In genomic region chr1:29251164-29252130, GRCh38 we compare ENCODE assay signal across 20 cellular contexts.
"Had no signal": no experiment of that assay in that cellular context is flagged by ENCODE, and none has a peak within 500 bp of the region (broad histone marks: within the 10 kb centered on the region; RNA-seq: fewer than 3 reads in every experiment).

No MANE protein-coding gene starts in this region.

- DNase-seq: activated CD4-positive, alpha-beta T cell treated with anti-CD3 and anti-CD28 coated beads for 1 hour; activated CD8-positive, alpha-beta memory T cell treated with anti-CD3 and anti-CD28 coated beads for 24 hours; activated effector memory CD4-positive, alpha-beta T cell treated with anti-CD3 and anti-CD28 coated beads, Interleukin-2, amount 50 U/mL, for 16 hours; activated T-cell treated with anti-CD3 and anti-CD28 coated beads, Interleukin-2, amount 50 U/mL, for 72 hours; effector memory CD8-positive, alpha-beta T cell; foreskin fibroblast; nephron progenitor cell; stimulated activated CD4-positive, alpha-beta T cell treated with anti-CD3 and anti-CD28 coated beads, Interleukin-4, amount 100 ng/mL, for 1 hour; stimulated activated naive CD8-positive, alpha-beta T cell treated with anti-CD3 and anti-CD28 coated beads, Interleukin-15, amount 100 ng/mL, for 72 hours; T-helper 2 cell; upper lobe of left lung had no signal

- H3K4me1 ChIP-seq: prostate gland, right atrium auricular region, suprapubic skin had no signal

- ATAC-seq: activated T-cell treated with anti-CD3 and anti-CD28 coated beads, Interleukin-2, amount 50 U/mL, for 72 hours; effector memory CD8-positive, alpha-beta T cell; stimulated activated naive CD8-positive, alpha-beta T cell treated with anti-CD3 and anti-CD28 coated beads, Interleukin-15, amount 100 ng/mL, for 72 hours had no signal

- H3K27ac Mint-ChIP-seq: activated naive CD8-positive, alpha-beta T cell; activated T-cell treated with anti-CD3 and anti-CD28 coated beads, Interleukin-2, amount 50 U/mL, for 72 hours; effector memory CD8-positive, alpha-beta T cell; nephron progenitor cell; stimulated activated naive CD8-positive, alpha-beta T cell treated with anti-CD3 and anti-CD28 coated beads, Interleukin-15, amount 100 ng/mL, for 72 hours had no signal

- H2AFZ ChIP-seq: hepatocyte had no signal

- H3K27ac ChIP-seq: cardiac muscle cell, epithelial cell of prostate, prostate gland, right atrium auricular region, suprapubic skin, upper lobe of left lung, VCaP had no signal

- H3K4me1 Mint-ChIP-seq: stimulated activated naive CD8-positive, alpha-beta T cell treated with anti-CD3 and anti-CD28 coated beads, Interleukin-15, amount 100 ng/mL, for 72 hours had no signal

- H3K4me3 ChIP-seq: cardiac muscle cell, hepatocyte, prostate gland, right atrium auricular region, skin epidermis, suprapubic skin, upper lobe of left lung had no signal

- H3K27me3 ChIP-seq: cardiac muscle cell, hepatocyte, right atrium auricular region, suprapubic skin, upper lobe of left lung had no signal

- H3K9me3 Mint-ChIP-seq: activated T-cell treated with anti-CD3 and anti-CD28 coated beads, Interleukin-2, amount 50 U/mL, for 72 hours; effector memory CD8-positive, alpha-beta T cell; nephron progenitor cell; stimulated activated naive CD8-positive, alpha-beta T cell treated with anti-CD3 and anti-CD28 coated beads, Interleukin-15, amount 100 ng/mL, for 72 hours had no signal

- H3K9me3 ChIP-seq: prostate gland, right atrium auricular region, suprapubic skin, upper lobe of left lung had no signal

- H3K4me2 ChIP-seq: hepatocyte had no signal

- H3K36me3 Mint-ChIP-seq: activated naive CD8-positive, alpha-beta T cell had no signal

- H3K4me3 Mint-ChIP-seq: activated naive CD8-positive, alpha-beta T cell; activated T-cell treated with anti-CD3 and anti-CD28 coated beads, Interleukin-2, amount 50 U/mL, for 72 hours; effector memory CD8-positive, alpha-beta T cell; nephron progenitor cell; stimulated activated naive CD8-positive, alpha-beta T cell treated with anti-CD3 and anti-CD28 coated beads, Interleukin-15, amount 100 ng/mL, for 72 hours had no signal

- H3K36me3 ChIP-seq: cardiac muscle cell, prostate gland, right atrium auricular region, suprapubic skin, upper lobe of left lung had no signal
